In genomic region chr3:72338942-72339749, GRCh38 we compare ENCODE assay signal across 9 cellular contexts.
DNase-seq lines count a peak whose midpoint lies in the region; ATAC-seq, FAIRE-seq and TF ChIP-seq lines count a peak whose summit lies in the region.
"Had no signal": no experiment of that assay in that cellular context is flagged by ENCODE, and none has a peak within 500 bp of the region (broad histone marks: within the 10 kb centered on the region; RNA-seq: fewer than 3 reads in every experiment).

No MANE protein-coding gene starts in this region.

- in situ Hi-C loops in K562 (cut with MboI): no loop called here

- WGBS in K562 (ENCODE audit: insufficient coverage, low coverage, missing lambda C conversion rate): 25% methylated on average over 9 of the region's 11 CpGs
- WGBS in mesendoderm (ENCODE audit: extremely low coverage, insufficient coverage, low lambda C conversion rate): no CpG with 5 or more reads among the region's 11 CpGs
- 50% methylated on average over 9 of the region's 11 CpGs for WGBS in suprapubic skin

- peak overlapping the region; percentile 45 for H3K56ac ChIP-seq in mesendoderm (ENCODE audit: low read length)

- POLR2A ChIA-PET in K562 (lab: Yijun Ruan, JAX): interaction anchor here (0.7 to 0.8 kb wide), 2 partner anchors 17 to 37 kb away, joined by 3 to 4 read pairs; no protein-coding TSS in a partner anchor

- DNase-seq in GM12865 (ENCODE audit: low read depth) (peak; percentile 47), NCI-H2196 (lab: John Stamatoyannopoulos, UW; ENCODE audit: unreplicated experiment) (peak; percentile 42), K562 (ENCODE audit: extremely low read depth in 1 of 4, low spot score in 3 of 4) (peak; percentile 82 to 87 (median 84)), mesendoderm (no peak), suprapubic skin (ENCODE audit: low spot score in 2 of 2) (peak in 1 of 2 donors; percentile 76), cerebellar cortex (ENCODE audit: low spot score) (no peak)
- DNase-seq: naive B cell had no signal

- H3K9me3 ChIP-seq in K562 (replicated peaks; ENCODE audit: control insufficient read depth, insufficient read depth, low read depth, low read length): no peaks in the 10 kb centered on the region; the same call in 1 of the 2 replicates
- H3K9me3 ChIP-seq in suprapubic skin: no peaks in the 10 kb centered on the region

- peaks cover 2% of the 10 kb centered on the region for H3K9me1 ChIP-seq in K562 (ENCODE audit: control insufficient read depth, insufficient read depth, low read length)

- H3K4ac ChIP-seq in mesendoderm (ENCODE audit: low read depth, low read length): peak overlapping the region; percentile 39

- TF ChIP-seq POLR2A in K562 (conservative IDR thresholded peaks at IDR 0.05) (no peak), suprapubic skin (IDR thresholded peaks at IDR 0.05) (no peak)

- H3K4me1 ChIP-seq in K562 (replicated peaks in 1 of 2; ENCODE audit: control insufficient read depth in 2 of 2, insufficient read depth in 2 of 2, low read length in 2 of 2) (peaks cover 41 to 45% of the 10 kb centered on the region in 2 experiments), mesendoderm (ENCODE audit: control insufficient read depth, low read depth, low read length) (peaks cover 26% of the 10 kb centered on the region), suprapubic skin (peaks cover 45% of the 10 kb centered on the region)

- H4K5ac ChIP-seq in mesendoderm (ENCODE audit: low read length): no peak overlapping the region

- H3K9ac ChIP-seq in K562 (ENCODE audit: insufficient read depth in 1 of 2, low read depth in 2 of 2, low read length in 2 of 2): peak overlapping the region; percentile 38 to 76; a peak in 2 of 4 replicates
- H3K9ac ChIP-seq in mesendoderm (ENCODE audit: low read length): no peak overlapping the region

- TF ChIP-seq RAD21 in K562 (CRISPR knock-in tag; conservative IDR thresholded peaks at IDR 0.05 in 1 of 2, IDR thresholded peaks at IDR 0.05 in 1 of 2): no peak

- H3K27me3 ChIP-seq in K562 (ENCODE audit: control insufficient read depth in 2 of 2, insufficient read depth in 2 of 2, low read length in 2 of 2): no peaks in the 10 kb centered on the region
- no peaks in the 10 kb centered on the region for H3K27me3 ChIP-seq in mesendoderm (ENCODE audit: insufficient read depth, low read length, poor library complexity)
- H3K27me3 ChIP-seq in suprapubic skin: no peaks in the 10 kb centered on the region

- TF ChIP-seq CTCF in GM12865 (IDR thresholded peaks at IDR 0.05; ENCODE audit: insufficient read depth, low read depth, low read length, missing control alignments): no peak
- no peak for TF ChIP-seq CTCF in K562 (IDR thresholded peaks at IDR 0.05 in 2 of 3, conservative IDR thresholded peaks at IDR 0.05 in 1 of 3; ENCODE audit: insufficient read depth in 2 of 3, low read depth in 1 of 3, low read length in 3 of 3)
- TF ChIP-seq CTCF in suprapubic skin (IDR thresholded peaks at IDR 0.05): no peak

- TF ChIP-seq EP300 in K562 (IDR thresholded peaks at IDR 0.05; ENCODE audit: low read length) (peak; percentile 58; the same call in 1 of the 2 replicates), suprapubic skin (IDR thresholded peaks at IDR 0.05) (no peak)

- H3K4me2 ChIP-seq in K562 (ENCODE audit: insufficient read depth, low read length) (peak overlapping the region; percentile 16; the same call in 1 of the 2 replicates), mesendoderm (ENCODE audit: low read length) (no peak overlapping the region)

- H2AFZ ChIP-seq in K562 (ENCODE audit: low read depth, low read length): peak overlapping the region; percentile 72

- intact Hi-C loops in K562 (cut with micrococcal nuclease): loop anchor here (1.0 to 5.0 kb wide), 2 partner anchors 67 to 105 kb away; no protein-coding TSS in a partner anchor

- peak overlapping the region; percentile 26 for H2BK5ac ChIP-seq in mesendoderm (ENCODE audit: low read length)

- BruUV-seq in K562 (replicated peaks; lab: Mats Ljungman, UMichigan): no TSS peak

- ATAC-seq in K562 (peak; percentile 73), GM19023 (IDR thresholded peaks at IDR 0.05; ENCODE audit: unreplicated experiment) (no peak), GM18907 (IDR thresholded peaks at IDR 0.05; ENCODE audit: unreplicated experiment) (no peak)

- H3K23ac ChIP-seq in mesendoderm (ENCODE audit: low read length): no peak overlapping the region

- no peaks in the 10 kb centered on the region for H3K36me3 ChIP-seq in K562 (ENCODE audit: control insufficient read depth, insufficient read depth, low read length)
- no peaks in the 10 kb centered on the region for H3K36me3 ChIP-seq in mesendoderm (ENCODE audit: control insufficient read depth, insufficient read depth, low read length)
- no peaks in the 10 kb centered on the region for H3K36me3 ChIP-seq in suprapubic skin

- H2BK120ac ChIP-seq in mesendoderm (ENCODE audit: low read depth, low read length): no peak overlapping the region

- H3K27ac ChIP-seq in K562 (ENCODE audit: extremely low read depth, low read depth, low read length): peak overlapping the region; percentile 73; the same call in 2 of the 3 replicates
- H3K27ac ChIP-seq in mesendoderm (ENCODE audit: low read depth, low read length): no peak overlapping the region
- peak overlapping the region; percentile 39 for H3K27ac ChIP-seq in suprapubic skin

- H3K18ac ChIP-seq in mesendoderm (ENCODE audit: low read length): no peak overlapping the region

- CTCF ChIA-PET in K562 (lab: Yijun Ruan, JAX; ENCODE audit: low intra/inter-chr PET ratio): no interaction called here

- H2AK5ac ChIP-seq in mesendoderm (ENCODE audit: low read length): peak overlapping the region; percentile 28

- no peaks in the 10 kb centered on the region for H3K79me1 ChIP-seq in mesendoderm (ENCODE audit: low read length)

- no peak overlapping the region for H2BK15ac ChIP-seq in mesendoderm (replicated peaks; ENCODE audit: low read depth)

- H3K4me3 ChIP-seq in GM12865 (ENCODE audit: low read depth, low read length) (no peak overlapping the region), K562 (no peak overlapping the region), mesendoderm (ENCODE audit: low read length) (no peak overlapping the region), suprapubic skin (no peak overlapping the region)

- no peaks in the 10 kb centered on the region for H3K79me2 ChIP-seq in K562 (ENCODE audit: control insufficient read depth, insufficient read depth, low read length)
- no peaks in the 10 kb centered on the region for H3K79me2 ChIP-seq in mesendoderm (ENCODE audit: control insufficient read depth, insufficient read depth, low read length)

- no peaks in the 10 kb centered on the region for H4K20me1 ChIP-seq in K562 (replicated peaks; ENCODE audit: control insufficient read depth, insufficient read depth, low read length)

- peak; percentile 99 for FAIRE-seq in K562 (lab: Jason Lieb, UNC)

- H4K8ac ChIP-seq in mesendoderm (ENCODE audit: low read depth, low read length): no peak overlapping the region

TF ChIP-seq in K562, 482 proteins besides CTCF, POLR2A, EP300 and RAD21 (continues in another document):
- TF ChIP-seq ZNF23 (CRISPR knock-in tag; IDR thresholded peaks at IDR 0.05): no peak
- TF ChIP-seq RFX5 (IDR thresholded peaks at IDR 0.05; ENCODE audit: low read depth, low read length): no peak
- no peak for TF ChIP-seq POLR3A (IDR thresholded peaks at IDR 0.05; ENCODE audit: borderline replicate concordance, extremely low read depth, insufficient read depth, insufficient read length)
- TF ChIP-seq HDAC2 (IDR thresholded peaks at IDR 0.05): 0 out of 2 replicates have a peak, but pooled peaks have one; percentile 39
- no peak for TF ChIP-seq POLR2AphosphoS2 (IDR thresholded peaks at IDR 0.05; ENCODE audit: low read length)
- no peak for TF ChIP-seq U2AF1 (optimal IDR thresholded peaks at IDR 0.05; ENCODE audit: low read depth, low read length)
- peak in 1 of 2 experiments; percentile 87; a peak in 2 of 4 replicates for TF ChIP-seq RCOR1 (IDR thresholded peaks at IDR 0.05; ENCODE audit: borderline replicate concordance in 1 of 2, low read depth in 2 of 2, low read length in 2 of 2)

Comparison
In these comparisons a context has a peak if more than half of its experiments do, and no peak if none do; other contexts are left out.
1. DNase-seq: peak in GM12865 (single experiment), NCI-H2196 (single experiment) and K562 (4 of 4); none in mesendoderm (single experiment) and cerebellar cortex (single experiment).